In genomic region chr17:42797067-42798007, GRCh38 we compare ENCODE assay signal across 7 cellular contexts. TPM values are rescaled to one million over a fixed set of nuclear protein-coding genes. Genes with fewer than 3 reads are reported as not detected.
A peak's percentile ranks its signal among the peaks of the same experiment; 100 is the strongest.
DNase-seq lines count a peak whose midpoint lies in the region; ATAC-seq and TF ChIP-seq lines count a peak whose summit lies in the region.

No MANE protein-coding gene starts in this region.

- ATAC-seq in activated CD8-positive, alpha-beta T cell treated with anti-CD3 and anti-CD28 coated beads for 36 hours, result no peak
- ATAC-seq in stimulated activated effector memory CD8-positive, alpha-beta T cell treated with anti-CD3 and anti-CD28 coated beads, Interleukin-12 subunit alpha, Interleukin-12 subunit beta, amount 100 ng/mL, for 72 hours, result no peak
- ATAC-seq in GM19467 (IDR thresholded peaks at IDR 0.05; ENCODE audit: unreplicated experiment) (no peak), GM21576 (IDR thresholded peaks at IDR 0.05; ENCODE audit: unreplicated experiment) (no peak), GM19452 (IDR thresholded peaks at IDR 0.05; ENCODE audit: unreplicated experiment) (no peak)

- CTCF ChIA-PET in activated CD8-positive, alpha-beta T cell treated with anti-CD3 and anti-CD28 coated beads for 36 hours (lab: Charles Lee), result interaction anchor here (1.0 to 2.3 kb wide), 6 partner anchors 19 to 219 kb away, joined by 3 to 11 read pairs (median 4); partner anchors contain the start of gene VPS25

- peaks cover 2% of the 10 kb centered on the region for H3K9me3 Mint-ChIP-seq in activated CD8-positive, alpha-beta T cell treated with anti-CD3 and anti-CD28 coated beads for 36 hours
- H3K9me3 Mint-ChIP-seq in stimulated activated effector memory CD8-positive, alpha-beta T cell treated with anti-CD3 and anti-CD28 coated beads, Interleukin-12 subunit alpha, Interleukin-12 subunit beta, amount 100 ng/mL, for 72 hours, result no peaks in the 10 kb centered on the region

- H3K9me3 ChIP-seq in iPS-15b (ENCODE audit: control insufficient read depth, insufficient read depth, low read length), result no peaks in the 10 kb centered on the region

- peaks cover 10% of the 10 kb centered on the region for H3K36me3 ChIP-seq in iPS-15b (ENCODE audit: control insufficient read depth, insufficient read depth, low read length)

- POLR2A ChIA-PET in activated CD8-positive, alpha-beta T cell treated with anti-CD3 and anti-CD28 coated beads for 36 hours (lab: Charles Lee), result interaction anchor here (0.6 to 1.8 kb wide), 6 partner anchors 14 to 167 kb away, joined by 3 to 4 read pairs (median 4); partner anchors contain the start of gene AARSD1

- peak overlapping the region; percentile 88 for H3K9ac ChIP-seq in iPS-15b (ENCODE audit: low read depth, low read length)

- no peaks in the 10 kb centered on the region for H3K4me1 ChIP-seq in iPS-15b (ENCODE audit: control insufficient read depth, insufficient read depth, low read length)

- no peaks in the 10 kb centered on the region for H3K27me3 Mint-ChIP-seq in activated CD8-positive, alpha-beta T cell treated with anti-CD3 and anti-CD28 coated beads for 36 hours

- peaks cover 10% of the 10 kb centered on the region for H3K36me3 Mint-ChIP-seq in activated CD8-positive, alpha-beta T cell treated with anti-CD3 and anti-CD28 coated beads for 36 hours (ENCODE audit: low read depth)
- no peaks in the 10 kb centered on the region for H3K36me3 Mint-ChIP-seq in stimulated activated effector memory CD8-positive, alpha-beta T cell treated with anti-CD3 and anti-CD28 coated beads, Interleukin-12 subunit alpha, Interleukin-12 subunit beta, amount 100 ng/mL, for 72 hours

- H3K4me3 Mint-ChIP-seq in activated CD8-positive, alpha-beta T cell treated with anti-CD3 and anti-CD28 coated beads for 36 hours, result peak overlapping the region; percentile 92
- peak overlapping the region; percentile 96 for H3K4me3 Mint-ChIP-seq in stimulated activated effector memory CD8-positive, alpha-beta T cell treated with anti-CD3 and anti-CD28 coated beads, Interleukin-12 subunit alpha, Interleukin-12 subunit beta, amount 100 ng/mL, for 72 hours

- H3K27ac Mint-ChIP-seq in activated CD8-positive, alpha-beta T cell treated with anti-CD3 and anti-CD28 coated beads for 36 hours, result peak overlapping the region; percentile 9
- peak overlapping the region; percentile 95 for H3K27ac Mint-ChIP-seq in stimulated activated effector memory CD8-positive, alpha-beta T cell treated with anti-CD3 and anti-CD28 coated beads, Interleukin-12 subunit alpha, Interleukin-12 subunit beta, amount 100 ng/mL, for 72 hours

- peak overlapping the region; percentile 100 for H3K4me3 ChIP-seq in iPS-15b (ENCODE audit: low read depth, low read length)

- H3K27me3 ChIP-seq in iPS-15b (ENCODE audit: control insufficient read depth, insufficient read depth, low read length), result peaks cover 14% of the 10 kb centered on the region

- DNase-seq in HK-2 (ENCODE audit: unreplicated experiment), result peak; percentile 29
- DNase-seq in activated CD8-positive, alpha-beta T cell treated with anti-CD3 and anti-CD28 coated beads for 36 hours, result no peak
- no peak for DNase-seq in stimulated activated effector memory CD8-positive, alpha-beta T cell treated with anti-CD3 and anti-CD28 coated beads, Interleukin-12 subunit alpha, Interleukin-12 subunit beta, amount 100 ng/mL, for 72 hours (ENCODE audit: low spot score in 2 of 2)

- intact Hi-C loops in activated CD8-positive, alpha-beta T cell treated with anti-CD3 and anti-CD28 coated beads for 36 hours (cut with micrococcal nuclease), result no loop called here

- TF ChIP-seq CTCF in activated CD8-positive, alpha-beta T cell treated with anti-CD3 and anti-CD28 coated beads for 36 hours (IDR thresholded peaks at IDR 0.05), result no peak

- peaks cover 16% of the 10 kb centered on the region for H3K4me1 Mint-ChIP-seq in activated CD8-positive, alpha-beta T cell treated with anti-CD3 and anti-CD28 coated beads for 36 hours (ENCODE audit: low read depth)
- peaks cover 42% of the 10 kb centered on the region for H3K4me1 Mint-ChIP-seq in stimulated activated effector memory CD8-positive, alpha-beta T cell treated with anti-CD3 and anti-CD28 coated beads, Interleukin-12 subunit alpha, Interleukin-12 subunit beta, amount 100 ng/mL, for 72 hours

RNA-seq across cellular contexts. Expression of gene COA3, which starts 1.2 kb away (rescaled TPM):
- 10 to 100 TPM; 24.9 to 27.9 TPM for total RNA-seq in activated CD8-positive, alpha-beta T cell treated with anti-CD3 and anti-CD28 coated beads for 36 hours

RNA-seq across cellular contexts. Expression of gene CNTD1, which starts 1.3 kb away (rescaled TPM):
- under 1 TPM in 1 of 2 experiments, not detected in 1; 0.23 TPM for total RNA-seq in activated CD8-positive, alpha-beta T cell treated with anti-CD3 and anti-CD28 coated beads for 36 hours

RNA-seq across cellular contexts. Expression of gene WNK4, which starts 16.9 kb away (rescaled TPM):
- under 1 TPM; 0.65 to 0.72 TPM for total RNA-seq in activated CD8-positive, alpha-beta T cell treated with anti-CD3 and anti-CD28 coated beads for 36 hours

RNA-seq across cellular contexts. Expression of gene VPS25, which starts 24.1 kb away (rescaled TPM):
- 10 to 100 TPM; 63.4 to 67.2 TPM for total RNA-seq in activated CD8-positive, alpha-beta T cell treated with anti-CD3 and anti-CD28 coated beads for 36 hours

RNA-seq across cellular contexts. Expression of gene BECN1, which starts 26.7 kb away (rescaled TPM):
- total RNA-seq in activated CD8-positive, alpha-beta T cell treated with anti-CD3 and anti-CD28 coated beads for 36 hours, result 10 to 100 TPM; 72.0 to 74.1 TPM
